17 cellular contexts compared by ENCODE assay signal in the genomic region with DNA sequence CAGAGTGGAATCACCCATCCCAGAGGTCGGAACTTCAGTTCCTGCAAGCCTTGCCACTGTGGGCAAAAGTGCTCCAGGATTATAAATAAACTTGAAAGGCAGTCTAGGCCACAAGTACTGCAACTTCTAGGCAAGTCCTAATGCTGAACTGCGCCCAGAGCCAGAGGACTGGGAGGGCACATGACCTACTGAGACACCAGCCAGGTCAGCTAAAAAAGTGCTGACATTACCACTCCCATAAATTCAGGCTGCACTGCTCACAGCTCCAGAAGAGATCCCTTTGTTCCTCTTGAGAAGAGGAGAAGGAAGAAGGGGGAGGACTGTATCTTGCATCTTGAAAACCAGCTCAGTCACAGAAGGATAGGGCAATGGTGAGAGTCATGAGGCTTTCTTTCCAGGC.
DNase-seq lines count a peak whose midpoint lies in the region; ATAC-seq and TF ChIP-seq lines count a peak whose summit lies in the region.
"Had no signal": no experiment of that assay in that cellular context is flagged by ENCODE, and none has a peak within 500 bp of the region (broad histone marks: within the 10 kb centered on the region; RNA-seq: fewer than 3 reads in every experiment).

No MANE protein-coding gene starts in this region.

- CTCF ChIA-PET in WTC11 (lab: Charles Lee), result interaction anchor here (0.7 kb wide), 2 partner anchors 49 to 337 kb away, joined by 3 to 4 read pairs; no protein-coding TSS in a partner anchor

- peaks cover 10% of the 10 kb centered on the region for H3K36me3 Mint-ChIP-seq in WTC11

- no peaks in the 10 kb centered on the region; the same call in 1 of the 2 replicates for H3K27me3 Mint-ChIP-seq in WTC11 (ENCODE audit: low read depth)
- H3K27me3 Mint-ChIP-seq: CD4-positive, alpha-beta T cell had no signal

- no peaks in the 10 kb centered on the region for H3K9me3 ChIP-seq in liver (ENCODE audit: control insufficient read depth in 4 of 4, low read length in 3 of 4)
- H3K9me3 ChIP-seq: SJCRH30 had no signal

- H3K9ac ChIP-seq in liver (ENCODE audit: low read depth in 1 of 2, low read length in 2 of 2), result no peak overlapping the region

- TF ChIP-seq RAD21 in liver (IDR thresholded peaks at IDR 0.05), result no peak

- no peak for TF ChIP-seq CTCF in WTC11 (IDR thresholded peaks at IDR 0.05)
- no peak for TF ChIP-seq CTCF in liver (IDR thresholded peaks at IDR 0.05; ENCODE audit: low read depth, low read length, missing input control)
- no peak for TF ChIP-seq CTCF in retinal pigment epithelial cell (conservative IDR thresholded peaks at IDR 0.05; ENCODE audit: low read depth, low read length)

- H3K4me3 ChIP-seq in liver (ENCODE audit: low read depth in 1 of 3, low read length in 3 of 3), result no peak overlapping the region
- no peak overlapping the region for H3K4me3 ChIP-seq in retinal pigment epithelial cell (ENCODE audit: low read length)
- H3K4me3 ChIP-seq: HAP-1, SJCRH30 had no signal

- ATAC-seq in WTC11 (peak; percentile 61), HG03378 (IDR thresholded peaks at IDR 0.05; ENCODE audit: unreplicated experiment) (no peak), GM21528 (IDR thresholded peaks at IDR 0.05; ENCODE audit: low FRiP score, unreplicated experiment) (no peak), GM18907 (IDR thresholded peaks at IDR 0.05; ENCODE audit: unreplicated experiment) (no peak)

- no peaks in the 10 kb centered on the region for H3K4me1 ChIP-seq in liver (ENCODE audit: control insufficient read depth in 4 of 4, insufficient read depth in 4 of 4, low read length in 3 of 4)
- H3K4me1 ChIP-seq: HAP-1, SJCRH30 had no signal

- H3K27ac Mint-ChIP-seq in WTC11, result peak overlapping the region; percentile 27; the same call in 1 of the 2 replicates
- H3K27ac Mint-ChIP-seq: CD4-positive, alpha-beta T cell had no signal

- no peaks in the 10 kb centered on the region for H3K36me3 ChIP-seq in liver (ENCODE audit: control insufficient read depth in 4 of 4, insufficient read depth in 3 of 4, low read depth in 1 of 4, low read length in 3 of 4)
- H3K36me3 ChIP-seq: HAP-1, SJCRH30 had no signal

- peaks cover 36% of the 10 kb centered on the region for H3K9me3 Mint-ChIP-seq in WTC11

- DNase-seq in DMS53 (lab: John Stamatoyannopoulos, UW) (peak; percentile 9), DMS53 treated with DMSO at 0.1 percent for 48 hours (lab: John Stamatoyannopoulos, UW; ENCODE audit: unreplicated experiment) (no peak), WTC11 (ENCODE audit: low spot score) (no peak), retinal pigment epithelial cell (ENCODE audit: low read depth) (peak; percentile 17)
- DNase-seq: CD4-positive, alpha-beta T cell; NCI-H1105 treated with DMSO at 0.1 percent for 48 hours; NCI-H1694; NCI-H2081 treated with DMSO at 0.1 percent for 48 hours; NCI-H510A; NCI-H748 treated with DMSO at 0.1 percent for 48 hours had no signal

- peaks cover 11% of the 10 kb centered on the region for H3K4me1 Mint-ChIP-seq in WTC11

- H3K27ac ChIP-seq in liver (ENCODE audit: low read depth in 1 of 2, low read length in 2 of 2), result no peak overlapping the region
- H3K27ac ChIP-seq: 22Rv1, SJCRH30 had no signal

- no peak overlapping the region for H3K4me3 Mint-ChIP-seq in WTC11
- H3K4me3 Mint-ChIP-seq: CD4-positive, alpha-beta T cell had no signal

- 87% methylated on average over 2 of the region's 2 CpGs for WGBS in liver

- POLR2A ChIA-PET in WTC11 (lab: Charles Lee), result no interaction called here

- H3K27me3 ChIP-seq in liver (ENCODE audit: control insufficient read depth in 4 of 4, insufficient read depth in 4 of 4, low read length in 3 of 4), result no peaks in the 10 kb centered on the region
- H3K27me3 ChIP-seq: SJCRH30 had no signal

TF ChIP-seq in WTC11, 78 proteins besides CTCF, POLR2A, EP300 and RAD21:
- TF ChIP-seq ZBTB21 (CRISPR knock-in tag; IDR thresholded peaks at IDR 0.05; ENCODE audit: borderline replicate concordance) (no peak), JUN (CRISPR knock-in tag; IDR thresholded peaks at IDR 0.05) (no peak), USF1 (CRISPR knock-in tag; IDR thresholded peaks at IDR 0.05) (no peak), GABPB1 (CRISPR knock-in tag; IDR thresholded peaks at IDR 0.05) (no peak), E2F1 (CRISPR knock-in tag; IDR thresholded peaks at IDR 0.05) (no peak)
- TF ChIP-seq, protein P1, sequence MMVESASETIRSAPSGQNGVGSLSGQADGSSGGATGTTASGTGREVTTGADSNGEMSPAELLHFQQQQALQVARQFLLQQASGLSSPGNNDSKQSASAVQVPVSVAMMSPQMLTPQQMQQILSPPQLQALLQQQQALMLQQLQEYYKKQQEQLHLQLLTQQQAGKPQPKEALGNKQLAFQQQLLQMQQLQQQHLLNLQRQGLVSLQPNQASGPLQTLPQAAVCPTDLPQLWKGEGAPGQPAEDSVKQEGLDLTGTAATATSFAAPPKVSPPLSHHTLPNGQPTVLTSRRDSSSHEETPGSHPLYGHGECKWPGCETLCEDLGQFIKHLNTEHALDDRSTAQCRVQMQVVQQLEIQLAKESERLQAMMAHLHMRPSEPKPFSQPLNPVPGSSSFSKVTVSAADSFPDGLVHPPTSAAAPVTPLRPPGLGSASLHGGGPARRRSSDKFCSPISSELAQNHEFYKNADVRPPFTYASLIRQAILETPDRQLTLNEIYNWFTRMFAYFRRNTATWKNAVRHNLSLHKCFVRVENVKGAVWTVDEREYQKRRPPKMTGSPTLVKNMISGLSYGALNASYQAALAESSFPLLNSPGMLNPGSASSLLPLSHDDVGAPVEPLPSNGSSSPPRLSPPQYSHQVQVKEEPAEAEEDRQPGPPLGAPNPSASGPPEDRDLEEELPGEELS (CRISPR knock-in tag; IDR thresholded peaks at IDR 0.05), result no peak

TF ChIP-seq in liver, 16 proteins besides CTCF, POLR2A, EP300 and RAD21:
- no peak for TF ChIP-seq EGR1 (IDR thresholded peaks at IDR 0.05; ENCODE audit: low read depth in 2 of 2)
- TF ChIP-seq ATF3 (IDR thresholded peaks at IDR 0.05), result no peak
- no peak for TF ChIP-seq TAF1 (conservative IDR thresholded peaks at IDR 0.05)
- TF ChIP-seq, protein P2, sequence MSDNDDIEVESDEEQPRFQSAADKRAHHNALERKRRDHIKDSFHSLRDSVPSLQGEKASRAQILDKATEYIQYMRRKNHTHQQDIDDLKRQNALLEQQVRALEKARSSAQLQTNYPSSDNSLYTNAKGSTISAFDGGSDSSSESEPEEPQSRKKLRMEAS (IDR thresholded peaks at IDR 0.05), result no peak
- TF ChIP-seq, protein P3, sequence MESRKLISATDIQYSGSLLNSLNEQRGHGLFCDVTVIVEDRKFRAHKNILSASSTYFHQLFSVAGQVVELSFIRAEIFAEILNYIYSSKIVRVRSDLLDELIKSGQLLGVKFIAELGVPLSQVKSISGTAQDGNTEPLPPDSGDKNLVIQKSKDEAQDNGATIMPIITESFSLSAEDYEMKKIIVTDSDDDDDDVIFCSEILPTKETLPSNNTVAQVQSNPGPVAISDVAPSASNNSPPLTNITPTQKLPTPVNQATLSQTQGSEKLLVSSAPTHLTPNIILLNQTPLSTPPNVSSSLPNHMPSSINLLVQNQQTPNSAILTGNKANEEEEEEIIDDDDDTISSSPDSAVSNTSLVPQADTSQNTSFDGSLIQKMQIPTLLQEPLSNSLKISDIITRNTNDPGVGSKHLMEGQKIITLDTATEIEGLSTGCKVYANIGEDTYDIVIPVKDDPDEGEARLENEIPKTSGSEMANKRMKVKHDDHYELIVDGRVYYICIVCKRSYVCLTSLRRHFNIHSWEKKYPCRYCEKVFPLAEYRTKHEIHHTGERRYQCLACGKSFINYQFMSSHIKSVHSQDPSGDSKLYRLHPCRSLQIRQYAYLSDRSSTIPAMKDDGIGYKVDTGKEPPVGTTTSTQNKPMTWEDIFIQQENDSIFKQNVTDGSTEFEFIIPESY (IDR thresholded peaks at IDR 0.05), result no peak
- no peak for TF ChIP-seq FOXA2 (IDR thresholded peaks at IDR 0.05)
- TF ChIP-seq SP1 (IDR thresholded peaks at IDR 0.05), result peak; percentile 13
- TF ChIP-seq HNF4A (conservative IDR thresholded peaks at IDR 0.05), result peak in 1 of 2 donors; percentile 40
- no peak for TF ChIP-seq HNF4G (IDR thresholded peaks at IDR 0.05)
- no peak for TF ChIP-seq NR2F2 (IDR thresholded peaks at IDR 0.05)
- TF ChIP-seq JUND (IDR thresholded peaks at IDR 0.05), result no peak
- TF ChIP-seq, protein P4, sequence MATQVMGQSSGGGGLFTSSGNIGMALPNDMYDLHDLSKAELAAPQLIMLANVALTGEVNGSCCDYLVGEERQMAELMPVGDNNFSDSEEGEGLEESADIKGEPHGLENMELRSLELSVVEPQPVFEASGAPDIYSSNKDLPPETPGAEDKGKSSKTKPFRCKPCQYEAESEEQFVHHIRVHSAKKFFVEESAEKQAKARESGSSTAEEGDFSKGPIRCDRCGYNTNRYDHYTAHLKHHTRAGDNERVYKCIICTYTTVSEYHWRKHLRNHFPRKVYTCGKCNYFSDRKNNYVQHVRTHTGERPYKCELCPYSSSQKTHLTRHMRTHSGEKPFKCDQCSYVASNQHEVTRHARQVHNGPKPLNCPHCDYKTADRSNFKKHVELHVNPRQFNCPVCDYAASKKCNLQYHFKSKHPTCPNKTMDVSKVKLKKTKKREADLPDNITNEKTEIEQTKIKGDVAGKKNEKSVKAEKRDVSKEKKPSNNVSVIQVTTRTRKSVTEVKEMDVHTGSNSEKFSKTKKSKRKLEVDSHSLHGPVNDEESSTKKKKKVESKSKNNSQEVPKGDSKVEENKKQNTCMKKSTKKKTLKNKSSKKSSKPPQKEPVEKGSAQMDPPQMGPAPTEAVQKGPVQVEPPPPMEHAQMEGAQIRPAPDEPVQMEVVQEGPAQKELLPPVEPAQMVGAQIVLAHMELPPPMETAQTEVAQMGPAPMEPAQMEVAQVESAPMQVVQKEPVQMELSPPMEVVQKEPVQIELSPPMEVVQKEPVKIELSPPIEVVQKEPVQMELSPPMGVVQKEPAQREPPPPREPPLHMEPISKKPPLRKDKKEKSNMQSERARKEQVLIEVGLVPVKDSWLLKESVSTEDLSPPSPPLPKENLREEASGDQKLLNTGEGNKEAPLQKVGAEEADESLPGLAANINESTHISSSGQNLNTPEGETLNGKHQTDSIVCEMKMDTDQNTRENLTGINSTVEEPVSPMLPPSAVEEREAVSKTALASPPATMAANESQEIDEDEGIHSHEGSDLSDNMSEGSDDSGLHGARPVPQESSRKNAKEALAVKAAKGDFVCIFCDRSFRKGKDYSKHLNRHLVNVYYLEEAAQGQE (IDR thresholded peaks at IDR 0.05), result no peak
- no peak for TF ChIP-seq YY1 (IDR thresholded peaks at IDR 0.05)
- TF ChIP-seq RXRA (IDR thresholded peaks at IDR 0.05), result no peak
- TF ChIP-seq FOXA1 (IDR thresholded peaks at IDR 0.05), result no peak

Comparison
In these comparisons a context has a peak if more than half of its experiments do, and no peak if none do; other contexts are left out.
1. DNase-seq: peak in DMS53 (single experiment) and retinal pigment epithelial cell (single experiment); none in DMS53 treated with DMSO at 0.1 percent for 48 hours (single experiment) and WTC11 (single experiment).